Comparison of ENCODE assay signal across 27 cellular contexts in the genomic region with DNA sequence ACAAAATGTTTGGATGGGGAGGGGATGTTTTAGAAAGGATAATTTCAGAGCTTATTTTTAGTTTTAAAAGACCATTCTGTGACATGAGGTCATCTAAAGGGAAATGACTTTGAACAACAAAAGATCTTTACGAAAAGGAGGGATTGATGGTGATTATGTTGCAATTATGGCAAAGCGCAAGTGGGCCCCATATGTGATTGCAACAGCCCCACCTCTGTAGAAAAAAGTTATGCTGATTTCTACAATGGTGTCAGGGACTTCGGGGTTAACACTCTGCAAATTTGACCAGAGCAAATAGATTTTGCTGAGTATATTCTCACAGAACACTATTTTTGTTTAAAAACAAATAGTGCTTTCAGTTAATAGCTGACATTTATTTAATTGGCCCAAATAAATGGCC.
"Had no signal": no experiment of that assay in that cellular context is flagged by ENCODE, and none has a peak within 500 bp of the region (broad histone marks: within the 10 kb centered on the region; RNA-seq: fewer than 3 reads in every experiment).

No MANE protein-coding gene starts in this region.

- H3K27ac ChIP-seq: epithelial cell of prostate, esophagus squamous epithelium, left lung, lower lobe of right lung, pancreas, prostate gland, sigmoid colon, suprapubic skin, tibial artery had no signal

- H3K4me1 ChIP-seq: esophagus squamous epithelium, left lung, lower lobe of right lung, pancreas, prostate gland, sigmoid colon, suprapubic skin, tibial artery had no signal

- H3K4me3 ChIP-seq: esophagus squamous epithelium, left lung, lower lobe of right lung, pancreas, prostate gland, sigmoid colon, suprapubic skin, tibial artery had no signal

- ATAC-seq: activated CD4-positive, alpha-beta T cell treated with anti-CD3 and anti-CD28 coated beads for 36 hours; activated CD8-positive, alpha-beta memory T cell treated with anti-CD3 and anti-CD28 coated beads, Interleukin-2, amount 10 ng/mL, durations not matched to agents 7 days and 5 days; activated CD8-positive, alpha-beta T cell treated with anti-CD3 and anti-CD28 coated beads, Interleukin-2, amount 10 ng/mL, durations not matched to agents 7 days and 5 days; activated T-cell treated with anti-CD3 and anti-CD28 coated beads, Interleukin-2, amount 50 U/mL, for 72 hours; left lung; lower lobe of right lung; naive thymus-derived CD8-positive, alpha-beta T cell; pancreas; stimulated activated naive B cell treated with anti-CD40 and anti-IgM and Interleukin-4, amounts not matched to agents 10 μg/mL and 1 μg/mL and 100 μg/mL, for 72 hours had no signal

- H3K36me3 ChIP-seq: esophagus squamous epithelium, left lung, lower lobe of right lung, pancreas, prostate gland, sigmoid colon, suprapubic skin, tibial artery had no signal

- DNase-seq: activated CD4-positive, alpha-beta T cell treated with anti-CD3 and anti-CD28 coated beads for 36 hours; activated CD4-positive, CD25-positive, alpha-beta regulatory T cell; activated CD8-positive, alpha-beta memory T cell treated with anti-CD3 and anti-CD28 coated beads, Interleukin-2, amount 10 ng/mL, durations not matched to agents 7 days and 5 days; activated CD8-positive, alpha-beta T cell treated with anti-CD3 and anti-CD28 coated beads, Interleukin-2, amount 10 ng/mL, durations not matched to agents 7 days and 5 days; activated effector memory CD4-positive, alpha-beta T cell treated with Interleukin-2 at 50 U/mL for 16 hours; activated naive CD4-positive, alpha-beta T cell treated with Interleukin-2 at 50 U/mL for 16 hours; activated T-cell treated with anti-CD3 and anti-CD28 coated beads, Interleukin-2, amount 50 U/mL, for 72 hours; anterior cingulate cortex; dermis blood vessel endothelial cell; effector CD4-positive, alpha-beta T cell; esophagus squamous epithelium; left lung; lower lobe of right lung; mesenchymal stem cell; naive thymus-derived CD8-positive, alpha-beta T cell; nucleus accumbens; pancreas; retina; sigmoid colon; small intestine; stimulated activated CD4-positive, alpha-beta T cell treated with anti-CD3 and anti-CD28 coated beads, Interleukin-4, amount 100 ng/mL, for 4 hours; stimulated activated CD8-positive, alpha-beta memory T cell treated with anti-CD3 and anti-CD28 coated beads, Interleukin-4, amount 100 ng/mL, for 48 hours; stimulated activated naive B cell treated with anti-CD40 and anti-IgM and Interleukin-4, amounts not matched to agents 10 μg/mL and 1 μg/mL and 100 μg/mL, for 72 hours; tibial artery had no signal

- H3K9me3 ChIP-seq: pancreas, prostate gland had no signal

- H3K27me3 ChIP-seq: esophagus squamous epithelium, left lung, pancreas, sigmoid colon, suprapubic skin, tibial artery had no signal
